9 cellular contexts compared by ENCODE assay signal in the genomic region with DNA sequence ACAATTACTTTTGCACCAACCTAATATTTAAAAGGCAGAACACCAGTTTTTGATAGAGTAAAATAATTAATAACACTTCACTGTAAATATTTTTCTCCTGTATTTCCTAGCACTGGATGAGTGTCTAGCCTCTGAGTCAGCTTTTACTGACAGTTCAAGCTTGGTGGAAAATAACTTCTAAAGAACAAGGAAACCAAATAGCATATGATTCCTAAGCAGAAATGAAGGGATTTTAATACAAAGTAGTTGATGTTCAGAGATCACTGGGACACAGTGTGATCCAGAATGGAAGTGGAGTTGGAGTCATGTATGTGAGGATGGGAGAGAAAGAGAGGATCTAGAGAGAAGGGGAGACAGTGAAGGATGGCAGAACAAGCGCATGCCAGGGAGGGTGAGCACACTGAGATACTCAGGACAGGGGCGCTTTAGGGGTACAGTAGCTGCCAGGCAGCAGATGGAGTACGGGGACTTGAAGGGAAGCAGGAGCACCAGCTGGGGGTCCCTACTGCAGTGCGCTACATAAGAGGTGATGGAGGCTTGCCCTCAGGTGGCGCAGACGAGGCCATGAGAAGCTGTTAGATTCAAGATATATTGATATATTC.
DNase-seq lines count a peak whose midpoint lies in the region; ATAC-seq and TF ChIP-seq lines count a peak whose summit lies in the region.
"Had no signal": no experiment of that assay in that cellular context is flagged by ENCODE, and none has a peak within 500 bp of the region (broad histone marks: within the 10 kb centered on the region; RNA-seq: fewer than 3 reads in every experiment).

No MANE protein-coding gene starts in this region.

- no peaks in the 10 kb centered on the region for H3K36me3 Mint-ChIP-seq in stimulated activated naive CD8-positive, alpha-beta T cell treated with anti-CD3 and anti-CD28 coated beads, Interleukin-15, Interleukin-2, amounts not matched to agents 100 ng/mL and 50 ng/mL, for 24 hours (ENCODE audit: low read depth)
- no peaks in the 10 kb centered on the region for H3K36me3 Mint-ChIP-seq in neural progenitor cell

- H3K4me3 Mint-ChIP-seq in stimulated activated naive CD8-positive, alpha-beta T cell treated with anti-CD3 and anti-CD28 coated beads, Interleukin-15, Interleukin-2, amounts not matched to agents 100 ng/mL and 50 ng/mL, for 24 hours: peak overlapping the region; percentile 11
- no peak overlapping the region for H3K4me3 Mint-ChIP-seq in stimulated activated naive CD8-positive, alpha-beta T cell treated with anti-CD3 and anti-CD28 coated beads, Interleukin-15, amount 100 ng/mL, for 72 hours
- no peak overlapping the region for H3K4me3 Mint-ChIP-seq in neural progenitor cell

- H3K27me3 Mint-ChIP-seq in stimulated activated naive CD8-positive, alpha-beta T cell treated with anti-CD3 and anti-CD28 coated beads, Interleukin-15, Interleukin-2, amounts not matched to agents 100 ng/mL and 50 ng/mL, for 24 hours: no peaks in the 10 kb centered on the region
- no peaks in the 10 kb centered on the region for H3K27me3 Mint-ChIP-seq in stimulated activated naive CD8-positive, alpha-beta T cell treated with anti-CD3 and anti-CD28 coated beads, Interleukin-15, amount 100 ng/mL, for 72 hours
- no peaks in the 10 kb centered on the region for H3K27me3 Mint-ChIP-seq in neural progenitor cell (ENCODE audit: insufficient read depth, low read depth)

- no peak for TF ChIP-seq POLR2A in gastrocnemius medialis (IDR thresholded peaks at IDR 0.05)

- in situ Hi-C loops in gastrocnemius medialis (cut with MboI; ENCODE audit: low sequenced_read_pairs in 4 of 4): no loop called here

- DNase-seq in stimulated activated naive CD8-positive, alpha-beta T cell treated with anti-CD3 and anti-CD28 coated beads, Interleukin-15, amount 100 ng/mL, for 72 hours: no peak
- DNase-seq in fibroblast of lung (ENCODE audit: low read depth in 2 of 2) (peak; percentile 61 to 77), NCI-H526 (lab: John Stamatoyannopoulos, UW) (no peak), sciatic nerve (ENCODE audit: low spot score) (no peak), gastrocnemius medialis (no peak), neural progenitor cell (ENCODE audit: low spot score) (no peak)
- DNase-seq: NCI-H2171 had no signal

- H3K4me3 ChIP-seq in fibroblast of lung (replicated peaks in 1 of 4; ENCODE audit: control extremely low read depth in 1 of 4, insufficient read depth in 1 of 4, low read depth in 3 of 4, low read length in 4 of 4) (no peak overlapping the region), gastrocnemius medialis (no peak overlapping the region), neural progenitor cell (no peak overlapping the region)

- TF ChIP-seq CTCF in fibroblast of lung (conservative IDR thresholded peaks at IDR 0.05 in 1 of 2, IDR thresholded peaks at IDR 0.05 in 1 of 2; ENCODE audit: low read depth in 1 of 2, low read length in 2 of 2) (no peak), gastrocnemius medialis (IDR thresholded peaks at IDR 0.05 in 4 of 5, conservative IDR thresholded peaks at IDR 0.05 in 1 of 5) (no peak), neural progenitor cell (IDR thresholded peaks at IDR 0.05) (no peak)

- H3K4me2 ChIP-seq in fibroblast of lung (ENCODE audit: extremely low read depth, insufficient read depth, low read length): peak overlapping the region; percentile 64
- H3K4me2 ChIP-seq in neural progenitor cell: no peak overlapping the region

- no peaks in the 10 kb centered on the region for H3F3A ChIP-seq in neural progenitor cell (ENCODE audit: low read depth)

- H3K4me1 ChIP-seq in fibroblast of lung (ENCODE audit: control insufficient read depth, extremely low read depth, insufficient read depth, low read length) (peaks cover 15% of the 10 kb centered on the region), gastrocnemius medialis (peaks cover 0 to 10% of the 10 kb centered on the region in 2 donors), neural progenitor cell (no peaks in the 10 kb centered on the region)

- H3K36me3 ChIP-seq in fibroblast of lung (ENCODE audit: control insufficient read depth, insufficient read depth, low read length) (no peaks in the 10 kb centered on the region), gastrocnemius medialis (no peaks in the 10 kb centered on the region), neural progenitor cell (no peaks in the 10 kb centered on the region)

- H2AFZ ChIP-seq in fibroblast of lung (ENCODE audit: low read length) (no peak overlapping the region), neural progenitor cell (replicated peaks) (no peak overlapping the region)

- H3K27me3 ChIP-seq in fibroblast of lung (ENCODE audit: control insufficient read depth, insufficient read depth, low read length) (no peaks in the 10 kb centered on the region), gastrocnemius medialis (no peaks in the 10 kb centered on the region), neural progenitor cell (no peaks in the 10 kb centered on the region)

- H4K20me1 ChIP-seq in fibroblast of lung (ENCODE audit: control insufficient read depth, extremely low read depth, insufficient read depth, low read length) (no peaks in the 10 kb centered on the region), neural progenitor cell (ENCODE audit: low read depth) (no peaks in the 10 kb centered on the region)

- ATAC-seq in stimulated activated naive CD8-positive, alpha-beta T cell treated with anti-CD3 and anti-CD28 coated beads, Interleukin-15, amount 100 ng/mL, for 72 hours: no peak
- ATAC-seq in HG03457 (IDR thresholded peaks at IDR 0.05; ENCODE audit: unreplicated experiment): peak; percentile 26
- ATAC-seq in sciatic nerve: no peak
- no peak for ATAC-seq in gastrocnemius medialis

- H3K9ac ChIP-seq in fibroblast of lung (ENCODE audit: insufficient read depth, low read length) (peak overlapping the region; percentile 47), neural progenitor cell (no peak overlapping the region)

- no peaks in the 10 kb centered on the region for H3K9me3 ChIP-seq in fibroblast of lung (ENCODE audit: control insufficient read depth, insufficient read depth, low read depth, low read length)
- H3K9me3 ChIP-seq in gastrocnemius medialis: no peaks in the 10 kb centered on the region
- H3K9me3 ChIP-seq in neural progenitor cell (ENCODE audit: low read depth): no peaks in the 10 kb centered on the region

- H3K4me1 Mint-ChIP-seq in stimulated activated naive CD8-positive, alpha-beta T cell treated with anti-CD3 and anti-CD28 coated beads, Interleukin-15, Interleukin-2, amounts not matched to agents 100 ng/mL and 50 ng/mL, for 24 hours (ENCODE audit: low read depth): peaks cover 39% of the 10 kb centered on the region
- peaks cover 21% of the 10 kb centered on the region for H3K4me1 Mint-ChIP-seq in stimulated activated naive CD8-positive, alpha-beta T cell treated with anti-CD3 and anti-CD28 coated beads, Interleukin-15, amount 100 ng/mL, for 72 hours
- peaks cover 3% of the 10 kb centered on the region for H3K4me1 Mint-ChIP-seq in neural progenitor cell

- H3K9me3 Mint-ChIP-seq in stimulated activated naive CD8-positive, alpha-beta T cell treated with anti-CD3 and anti-CD28 coated beads, Interleukin-15, Interleukin-2, amounts not matched to agents 100 ng/mL and 50 ng/mL, for 24 hours: peaks cover 4% of the 10 kb centered on the region
- H3K9me3 Mint-ChIP-seq in stimulated activated naive CD8-positive, alpha-beta T cell treated with anti-CD3 and anti-CD28 coated beads, Interleukin-15, amount 100 ng/mL, for 72 hours: no peaks in the 10 kb centered on the region
- H3K9me3 Mint-ChIP-seq in neural progenitor cell: peaks cover 2% of the 10 kb centered on the region

- intact Hi-C loops in sciatic nerve (cut with DNase I): no loop called here
- intact Hi-C loops in gastrocnemius medialis (cut with DNase I; ENCODE audit: low total_unique reads): loop anchor here (10.0 kb wide), 1 partner anchor 342 kb away; no protein-coding TSS in a partner anchor

- H3K27ac ChIP-seq in fibroblast of lung (ENCODE audit: insufficient read depth, low read length): peak overlapping the region; percentile 64
- H3K27ac ChIP-seq in gastrocnemius medialis: no peak overlapping the region
- H3K27ac ChIP-seq in neural progenitor cell: no peak overlapping the region

- peak overlapping the region; percentile 84 for H3K27ac Mint-ChIP-seq in stimulated activated naive CD8-positive, alpha-beta T cell treated with anti-CD3 and anti-CD28 coated beads, Interleukin-15, Interleukin-2, amounts not matched to agents 100 ng/mL and 50 ng/mL, for 24 hours
- no peak overlapping the region for H3K27ac Mint-ChIP-seq in stimulated activated naive CD8-positive, alpha-beta T cell treated with anti-CD3 and anti-CD28 coated beads, Interleukin-15, amount 100 ng/mL, for 72 hours
- H3K27ac Mint-ChIP-seq in neural progenitor cell: no peak overlapping the region

- H3K79me2 ChIP-seq in fibroblast of lung (ENCODE audit: control insufficient read depth, insufficient read depth, low read length) (no peaks in the 10 kb centered on the region), neural progenitor cell (ENCODE audit: low read depth) (no peaks in the 10 kb centered on the region)

Comparison
In these comparisons a context has a peak if more than half of its experiments do, and no peak if none do; other contexts are left out.
1. DNase-seq: peak in fibroblast of lung (2 of 2); none in stimulated activated naive CD8-positive, alpha-beta T cell treated with anti-CD3 and anti-CD28 coated beads, Interleukin-15, amount 100 ng/mL, for 72 hours (0 of 2), NCI-H526 (0 of 2), sciatic nerve (single experiment), gastrocnemius medialis (0 of 2) and neural progenitor cell (single experiment).